27 cellular contexts compared by ENCODE assay signal in genomic region chr12:51401020-51401419, GRCh38. TPM values are rescaled to one million over a fixed set of nuclear protein-coding genes. Genes with fewer than 3 reads are reported as not detected.
"Had no signal": no experiment of that assay in that cellular context is flagged by ENCODE, and none has a peak within 500 bp of the region (broad histone marks: within the 10 kb centered on the region; RNA-seq: fewer than 3 reads in every experiment).

No MANE protein-coding gene starts in this region.

- H3K27ac ChIP-seq: adrenal gland, RWPE1 had no signal

- H3K27me3 Mint-ChIP-seq: activated CD8-positive, alpha-beta T cell treated with anti-CD3 and anti-CD28 coated beads for 36 hours had no signal

- H3K27ac Mint-ChIP-seq: activated CD8-positive, alpha-beta T cell treated with anti-CD3 and anti-CD28 coated beads for 36 hours; activated naive CD8-positive, alpha-beta T cell treated with anti-CD3 and anti-CD28 coated beads, Interleukin-2, amount 10 ng/mL, durations not matched to agents 7 days and 5 days; activated T-cell treated with anti-CD3 and anti-CD28 coated beads, Interleukin-2, amount 50 U/mL, for 72 hours; activated T-helper 2 cell treated with anti-CD3 and anti-CD28 coated beads, Interferon-gamma antibody, Interleukin-2, Interleukin-4, amounts not matched to agents 10 μg/mL and 5 μg/mL and 100 μg/mL, durations not matched to agents 14 hours and 24 hours and 36 hours; T-helper 1 cell treated with Interleukin-12 subunit alpha and Interleukin-12 subunit beta and Interleukin-4 antibody, amounts not matched to agents 30 μg/mL and 1 μg/mL, for 36 hours had no signal

- ATAC-seq: activated CD4-positive, CD25-positive, alpha-beta regulatory T cell treated with anti-CD3 and anti-CD28 coated beads, Interleukin-2, amount 50 U/mL, for 24 hours; activated CD8-positive, alpha-beta T cell treated with anti-CD3 and anti-CD28 coated beads for 36 hours; activated T-cell treated with anti-CD3 and anti-CD28 coated beads, Interleukin-2, amount 50 U/mL, for 72 hours had no signal

- H3K9me3 ChIP-seq: adrenal gland, Peyer's patch had no signal

- H3K27me3 ChIP-seq: adrenal gland, Peyer's patch had no signal

- H3K9me3 Mint-ChIP-seq: activated CD8-positive, alpha-beta T cell treated with anti-CD3 and anti-CD28 coated beads for 36 hours; activated naive CD8-positive, alpha-beta T cell treated with anti-CD3 and anti-CD28 coated beads, Interleukin-2, amount 10 ng/mL, durations not matched to agents 7 days and 5 days; activated T-cell treated with anti-CD3 and anti-CD28 coated beads, Interleukin-2, amount 50 U/mL, for 72 hours; activated T-helper 2 cell treated with anti-CD3 and anti-CD28 coated beads, Interferon-gamma antibody, Interleukin-2, Interleukin-4, amounts not matched to agents 10 μg/mL and 5 μg/mL and 100 μg/mL, durations not matched to agents 14 hours and 24 hours and 36 hours; T-helper 1 cell treated with Interleukin-12 subunit alpha and Interleukin-12 subunit beta and Interleukin-4 antibody, amounts not matched to agents 30 μg/mL and 1 μg/mL, for 36 hours had no signal

- DNase-seq: activated CD4-positive, alpha-beta T cell treated with anti-CD3 and anti-CD28 coated beads for 4 hours; activated CD8-positive, alpha-beta memory T cell treated with anti-CD3 and anti-CD28 coated beads, Interleukin-2, amount 50 U/mL, for 4 hours; activated CD8-positive, alpha-beta T cell treated with anti-CD3 and anti-CD28 coated beads for 36 hours; activated gamma-delta T cell treated with Interleukin-2 at 50 U/mL for 16 hours; activated naive CD4-positive, alpha-beta T cell treated with anti-CD3 and anti-CD28 coated beads, Interleukin-2, amount 50 U/mL, for 16 hours; activated naive CD8-positive, alpha-beta T cell treated with anti-CD3 and anti-CD28 coated beads, Interleukin-2, amount 10 ng/mL, durations not matched to agents 7 days and 5 days; activated T-cell treated with anti-CD3 and anti-CD28 coated beads, Interleukin-2, amount 50 U/mL, for 72 hours; adrenal gland; anterior cingulate cortex; NCI-H1048; NCI-H146; NCI-H187 treated with DMSO at 0.1 percent for 48 hours; NCI-H2081 treated with DMSO at 0.1 percent for 48 hours; NCI-H2171; NCI-H226; NCI-H526; Peyer's patch; SHP77 had no signal

- H3K4me1 ChIP-seq: adrenal gland had no signal

- H3K36me3 ChIP-seq: adrenal gland, Peyer's patch had no signal

- H3K4me3 ChIP-seq: adrenal gland, Peyer's patch had no signal

- H3K4me3 Mint-ChIP-seq: activated CD8-positive, alpha-beta T cell treated with anti-CD3 and anti-CD28 coated beads for 36 hours; activated naive CD8-positive, alpha-beta T cell treated with anti-CD3 and anti-CD28 coated beads, Interleukin-2, amount 10 ng/mL, durations not matched to agents 7 days and 5 days; activated T-cell treated with anti-CD3 and anti-CD28 coated beads, Interleukin-2, amount 50 U/mL, for 72 hours; T-helper 1 cell treated with Interleukin-12 subunit alpha and Interleukin-12 subunit beta and Interleukin-4 antibody, amounts not matched to agents 30 μg/mL and 1 μg/mL, for 36 hours had no signal

RNA-seq across cellular contexts. Expression of gene GALNT6, which starts 9.8 kb away (rescaled TPM):
- total RNA-seq: LHCN-M2, NCI-H460 had no signal

RNA-seq across cellular contexts. Expression of gene CELA1, which starts 54.5 kb away (rescaled TPM):
- total RNA-seq: activated naive CD8-positive, alpha-beta T cell treated with anti-CD3 and anti-CD28 coated beads, Interleukin-2, amount 10 ng/mL, durations not matched to agents 7 days and 5 days; activated T-helper 2 cell treated with anti-CD3 and anti-CD28 coated beads, Interferon-gamma antibody, Interleukin-2, Interleukin-4, amounts not matched to agents 10 μg/mL and 5 μg/mL and 100 μg/mL, durations not matched to agents 14 hours and 24 hours and 36 hours; cardiac septum; LHCN-M2; M059J; NCI-H460; Peyer's patch; SK-MEL-5 had no signal
